Comparison of ENCODE assay signal across 22 cellular contexts in genomic region chr3:129105862-129106261, GRCh38. TPM values are rescaled to one million over a fixed set of nuclear protein-coding genes. Genes with fewer than 3 reads are reported as not detected.
"Had no signal": no experiment of that assay in that cellular context is flagged by ENCODE, and none has a peak within 500 bp of the region (broad histone marks: within the 10 kb centered on the region; RNA-seq: fewer than 3 reads in every experiment).

No MANE protein-coding gene starts in this region.

- H3K4me1 ChIP-seq: psoas muscle had no signal

- DNase-seq: activated CD4-positive, alpha-beta T cell treated with anti-CD3 and anti-CD28 coated beads, Interleukin-2, amount 50 U/mL, for 4 hours; activated naive CD4-positive, alpha-beta T cell; activated T-cell treated with anti-CD3 and anti-CD28 coated beads for 4 hours; cortex of kidney; effector CD4-positive, alpha-beta T cell; immature natural killer cell; kidney glomerular epithelial cell; mucosa of descending colon; naive B cell; psoas muscle; SK-N-SH; stimulated activated naive CD8-positive, alpha-beta T cell treated with anti-CD3 and anti-CD28 coated beads, Interleukin-15, Interleukin-2, amounts not matched to agents 100 U/mL and 50 U/mL, for 24 hours; T-helper 9 cell had no signal

- H3K4me1 Mint-ChIP-seq: memory B cell had no signal

- H3K36me3 ChIP-seq: ovary had no signal

- H3K4me3 ChIP-seq: mucosa of descending colon, ovary, psoas muscle, skin epidermis, tibial nerve had no signal

- H3K9me3 Mint-ChIP-seq: activated T-helper 17 cell treated with anti-CD3 and anti-CD28 coated beads, Interleukin-2, amount 50 U/mL, for 72 hours; immature natural killer cell; memory B cell; naive B cell had no signal

- H3K4me3 Mint-ChIP-seq: activated T-helper 17 cell treated with anti-CD3 and anti-CD28 coated beads, Interleukin-2, amount 50 U/mL, for 72 hours; immature natural killer cell; memory B cell; naive B cell had no signal

- H3K27me3 ChIP-seq: ovary, tibial nerve had no signal

- H3K27me3 Mint-ChIP-seq: activated T-helper 17 cell treated with anti-CD3 and anti-CD28 coated beads, Interleukin-2, amount 50 U/mL, for 72 hours; memory B cell; naive B cell had no signal

- H3K27ac ChIP-seq: ovary, psoas muscle, skin epidermis, tibial nerve had no signal

- H3K9ac ChIP-seq: SK-N-SH had no signal

- H3K9me3 ChIP-seq: mucosa of descending colon, ovary, psoas muscle, SK-N-SH, tibial nerve had no signal

- ATAC-seq: activated T-helper 17 cell treated with anti-CD3 and anti-CD28 coated beads, Interleukin-2, amount 50 U/mL, for 72 hours; mucosa of descending colon; psoas muscle; stimulated activated naive CD8-positive, alpha-beta T cell treated with anti-CD3 and anti-CD28 coated beads, Interleukin-15, Interleukin-2, amounts not matched to agents 100 U/mL and 50 U/mL, for 24 hours had no signal

- H3K27ac Mint-ChIP-seq: activated T-helper 17 cell treated with anti-CD3 and anti-CD28 coated beads, Interleukin-2, amount 50 U/mL, for 72 hours; memory B cell had no signal

RNA-seq across cellular contexts. Expression of gene GP9, which starts 45.3 kb away (rescaled TPM):
- total RNA-seq: activated T-helper 17 cell treated with anti-CD3 and anti-CD28 coated beads, Interleukin-2, amount 50 U/mL, for 72 hours; bronchial epithelial cell; left ventricle myocardium superior; ovary; psoas muscle; right cardiac atrium; tibial nerve had no signal
- polyA plus RNA-seq: esophagus, ovary, right cardiac atrium, SK-N-SH had no signal
